8 cellular contexts compared by ENCODE assay signal in genomic region chr16:72664122-72664479, GRCh38.
DNase-seq lines count a peak whose midpoint lies in the region; ATAC-seq and TF ChIP-seq lines count a peak whose summit lies in the region.

No MANE protein-coding gene starts in this region.

- no peak for TF ChIP-seq POLR2A in sigmoid colon (IDR thresholded peaks at IDR 0.05)

- H3K9me2 ChIP-seq in GM23248 (ENCODE audit: insufficient read depth) = no peaks in the 10 kb centered on the region

- in situ Hi-C loops in GM23248 (cut with MboI) = no loop called here

- H3K27ac ChIP-seq in GM23248 = peak overlapping the region; percentile 67; the same call in 1 of the 2 replicates
- H3K27ac ChIP-seq in SJSA1 = peak overlapping the region; percentile 88
- H3K27ac ChIP-seq in sigmoid colon = peak overlapping the region in 2 of 4 donors; percentile 66 to 72

- TF ChIP-seq CTCF in fibroblast of mammary gland (conservative IDR thresholded peaks at IDR 0.05; ENCODE audit: control insufficient read depth, insufficient read depth, low read depth, low read length) (no peak), sigmoid colon (IDR thresholded peaks at IDR 0.05) (no peak), GM10266 (IDR thresholded peaks at IDR 0.05; ENCODE audit: control insufficient read depth, insufficient read depth, low read depth, missing control alignments) (no peak)

- H3F3A ChIP-seq in GM23248 (ENCODE audit: insufficient read depth) = no peaks in the 10 kb centered on the region

- ATAC-seq in HG02840 (IDR thresholded peaks at IDR 0.05; ENCODE audit: low FRiP score, unreplicated experiment) = no peak

- DNase-seq in GM23248 (peak; percentile 46), SJSA1 (ENCODE audit: low read depth in 1 of 2, low spot score in 2 of 2) (peak in 1 of 2 experiments; percentile 4), fibroblast of mammary gland (ENCODE audit: low read depth) (peak; percentile 10), sigmoid colon (no peak), GM10266 (ENCODE audit: extremely low spot score) (no peak), amniotic stem cell (lab: John Stamatoyannopoulos, UW) (no peak), NCI-H2029 (lab: John Stamatoyannopoulos, UW) (no peak)

- H3K79me2 ChIP-seq in GM23248 (ENCODE audit: insufficient read depth) = no peaks in the 10 kb centered on the region

- no peak for TF ChIP-seq EP300 in sigmoid colon (IDR thresholded peaks at IDR 0.05)

- H3K4me3 ChIP-seq in GM23248 (peak overlapping the region; percentile 88), SJSA1 (peak overlapping the region; percentile 66), fibroblast of mammary gland (ENCODE audit: control insufficient read depth, low read depth, low read length) (peak overlapping the region; percentile 94), sigmoid colon (peak overlapping the region; percentile 80 to 86 (median 84))

- H3K36me3 ChIP-seq in GM23248 (ENCODE audit: low read depth) = no peaks in the 10 kb centered on the region
- H3K36me3 ChIP-seq in SJSA1 = no peaks in the 10 kb centered on the region
- H3K36me3 ChIP-seq in sigmoid colon = no peaks in the 10 kb centered on the region

- H3K4me1 ChIP-seq in GM23248 (ENCODE audit: insufficient read depth) = peaks cover 8% of the 10 kb centered on the region
- H3K4me1 ChIP-seq in SJSA1 (replicated peaks) = no peaks in the 10 kb centered on the region
- H3K4me1 ChIP-seq in sigmoid colon = peaks cover 0 to 18% (median 12%) of the 10 kb centered on the region in 4 donors

- peak overlapping the region; percentile 83 for H3K9ac ChIP-seq in GM23248

- no peaks in the 10 kb centered on the region for H3K27me3 ChIP-seq in GM23248 (replicated peaks; ENCODE audit: insufficient read depth)
- no peaks in the 10 kb centered on the region for H3K27me3 ChIP-seq in SJSA1 (replicated peaks)
- no peaks in the 10 kb centered on the region for H3K27me3 ChIP-seq in sigmoid colon

- peak overlapping the region; percentile 90 for H3K4me2 ChIP-seq in GM23248 (ENCODE audit: unreplicated experiment)

- H4K20me1 ChIP-seq in GM23248 (ENCODE audit: insufficient read depth) = no peaks in the 10 kb centered on the region

- H2AFZ ChIP-seq in GM23248 = peak overlapping the region; percentile 99

- intact Hi-C loops in sigmoid colon (cut with DNase I) = loop anchor here (10.0 kb wide), 5 partner anchors 121 to 659 kb away; partner anchors contain the start of genes DHODH, PKD1L3 and ZFHX3

- H3K9me3 ChIP-seq in GM23248 (ENCODE audit: low read depth) = no peaks in the 10 kb centered on the region
- no peaks in the 10 kb centered on the region for H3K9me3 ChIP-seq in SJSA1 (replicated peaks)
- H3K9me3 ChIP-seq in sigmoid colon = no peaks in the 10 kb centered on the region

- 1% methylated on average over 17 of the region's 17 CpGs for whole genome bisulfite sequencing in GM23248 (ENCODE audit: low coverage in 1 of 2, low lambda C conversion rate in 2 of 2, missing lambda C conversion rate in 2 of 2), 2 experiments
- WGBS in sigmoid colon, 2 donors = 1 to 2% methylated on average over 17 of the region's 17 CpGs

Comparison
In these comparisons a context has a peak if more than half of its experiments do, and no peak if none do; other contexts are left out.
1. DNase-seq: peak in GM23248 (single experiment) and fibroblast of mammary gland (single experiment); none in sigmoid colon (single experiment), GM10266 (single experiment), amniotic stem cell (single experiment) and NCI-H2029 (single experiment).
2. Peak in every context shown above with its lines, with median percentiles within 50 percentile points of each other: H3K4me3 ChIP-seq.